ENCODE assay signal across 17 cellular contexts in the genomic region with DNA sequence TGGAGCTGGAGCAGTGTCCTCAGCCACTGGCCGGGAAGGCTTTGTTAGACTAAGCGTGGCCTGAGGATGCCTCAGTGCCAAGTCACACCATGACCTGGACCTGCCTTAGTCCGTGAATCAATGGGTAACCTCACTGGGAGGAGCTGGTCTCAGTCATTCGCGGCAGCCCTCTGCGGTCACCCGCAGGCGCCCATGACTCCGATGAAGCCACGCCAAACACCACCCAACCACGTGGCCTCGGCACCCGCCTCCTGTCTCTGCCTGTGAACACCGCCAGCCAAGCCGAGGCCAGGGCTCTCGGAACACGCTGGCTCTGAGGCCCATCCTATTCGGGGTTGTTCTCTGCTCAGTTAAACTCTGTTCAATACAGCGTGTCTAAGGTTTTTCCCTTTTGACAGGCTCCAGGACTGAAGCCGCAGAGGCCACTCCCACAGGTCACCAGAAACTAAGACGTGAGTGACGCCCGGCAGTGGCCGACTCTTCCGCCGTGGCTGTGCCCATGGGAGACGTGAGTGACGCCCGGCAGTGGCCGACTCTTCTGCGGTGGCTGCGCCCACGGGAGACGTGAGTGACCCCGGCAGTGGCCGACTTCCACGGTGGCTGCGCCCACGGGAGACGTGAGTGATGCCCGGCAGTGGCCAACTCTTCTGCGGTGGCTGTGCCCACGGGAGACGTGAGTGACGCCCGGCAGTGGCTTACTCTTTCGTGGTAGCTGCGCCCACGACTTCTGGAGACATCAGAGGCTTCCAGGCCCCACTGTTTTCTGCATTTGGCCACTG. TPM values are rescaled to one million over a fixed set of nuclear protein-coding genes. Genes with fewer than 3 reads are reported as not detected.
DNase-seq lines count a peak whose midpoint lies in the region; ATAC-seq and TF ChIP-seq lines count a peak whose summit lies in the region.
"Had no signal": no experiment of that assay in that cellular context is flagged by ENCODE, and none has a peak within 500 bp of the region (broad histone marks: within the 10 kb centered on the region; RNA-seq: fewer than 3 reads in every experiment).

No MANE protein-coding gene starts in this region.

- CTCF ChIA-PET in HCT116 (lab: Charles Lee) = no interaction called here

- no peaks in the 10 kb centered on the region for H4K20me1 ChIP-seq in HCT116 (ENCODE audit: insufficient read depth)

- H3K9me2 ChIP-seq in HCT116 (ENCODE audit: insufficient read depth) = no peaks in the 10 kb centered on the region

- H3K27me3 ChIP-seq in HCT116 (ENCODE audit: insufficient read depth, low read length) (no peaks in the 10 kb centered on the region), right lobe of liver (no peaks in the 10 kb centered on the region)

- no peaks in the 10 kb centered on the region for H3K79me2 ChIP-seq in HCT116 (ENCODE audit: insufficient read depth, low read length)

- WGBS in right lobe of liver (ENCODE audit: insufficient coverage, low coverage, low lambda C conversion rate, missing lambda C conversion rate) = 48% methylated on average over 14 of the region's 49 CpGs

- TF ChIP-seq CTCF in HCT116 (IDR thresholded peaks at IDR 0.05 in 2 of 3, conservative IDR thresholded peaks at IDR 0.05 in 1 of 3; ENCODE audit: borderline replicate concordance in 1 of 3, insufficient read depth in 1 of 3, low read depth in 2 of 3, low read length in 2 of 3) (no peak), right lobe of liver (IDR thresholded peaks at IDR 0.05) (no peak), coronary artery (IDR thresholded peaks at IDR 0.05) (no peak)

- TF ChIP-seq POLR2A in HCT116 (IDR thresholded peaks at IDR 0.05; ENCODE audit: borderline replicate concordance, extremely low read depth, insufficient read depth, insufficient read length) = no peak
- TF ChIP-seq POLR2A in right lobe of liver (IDR thresholded peaks at IDR 0.05) = no peak

- no peaks in the 10 kb centered on the region for H3K9me3 ChIP-seq in HCT116 (ENCODE audit: control insufficient read depth in 1 of 2, insufficient read depth in 1 of 2, low read depth in 1 of 2, low read length in 2 of 2)
- H3K9me3 ChIP-seq in right lobe of liver = no peaks in the 10 kb centered on the region
- H3K9me3 ChIP-seq: SJSA1 had no signal

- H3K27ac ChIP-seq in HCT116 (ENCODE audit: low read depth, low read length) (peak overlapping the region; percentile 49; the same call in 1 of the 2 replicates), angular gyrus (ENCODE audit: low read depth, low read length) (peak overlapping the region; percentile 2), right lobe of liver (peak overlapping the region in 1 of 3 donors; percentile 29), coronary artery (no peak overlapping the region)
- H3K27ac ChIP-seq: SJSA1 had no signal

- H3K4me1 ChIP-seq in HCT116 (ENCODE audit: control insufficient read depth in 1 of 2, insufficient read depth in 2 of 2, low read length in 2 of 2) (peaks cover 7 to 18% of the 10 kb centered on the region in 2 experiments; a peak in 3 of 4 replicates), right lobe of liver (peaks cover 0 to 29% (median 0%) of the 10 kb centered on the region in 4 donors)
- H3K4me1 ChIP-seq: SJSA1 had no signal

- H3K4me3 ChIP-seq in HCT116 (replicated peaks in 1 of 2; ENCODE audit: low read depth in 1 of 2, low read length in 2 of 2) (no peak overlapping the region), right lobe of liver (no peak overlapping the region), coronary artery (no peak overlapping the region)
- H3K4me3 ChIP-seq: GM23338, SJSA1 had no signal

- RAD21 ChIA-PET in HCT116 (lab: Charles Lee; ENCODE audit: low non-redundant PET in 1 of 2, low total read pairs in 2 of 2, uncharacterized antibody in 2 of 2, unreplicated experiment in 2 of 2) = no interaction called here

- no peak overlapping the region for H3K9ac ChIP-seq in HCT116 (ENCODE audit: low read length)

- BruUV-seq in HCT116 (replicated peaks; lab: Mats Ljungman, UMichigan) = no TSS peak

- POLR2A ChIA-PET in HCT116 (lab: Charles Lee) = no interaction called here

- 0 out of 4 replicates have a peak, but pooled peaks cover 0 to 6% of the 10 kb centered on the region in 2 experiments for H3K36me3 ChIP-seq in HCT116 (ENCODE audit: control insufficient read depth in 1 of 2, insufficient read depth in 2 of 2, low read length in 2 of 2)
- no peaks in the 10 kb centered on the region for H3K36me3 ChIP-seq in right lobe of liver
- H3K36me3 ChIP-seq: SJSA1 had no signal

- H3K4me2 ChIP-seq in HCT116 (ENCODE audit: low read length) = no peak overlapping the region
- H3K4me2 ChIP-seq: GM23338 had no signal

- intact Hi-C loops in HCT116 (cut with micrococcal nuclease) (no loop called here), right lobe of liver (cut with DNase I) (no loop called here)

- no peak for ATAC-seq in HCT116
- peak; percentile 61 to 73 (median 66) for ATAC-seq in right lobe of liver
- ATAC-seq: GM23338 had no signal

- H2AFZ ChIP-seq in HCT116 (ENCODE audit: low read depth, low read length, poor library complexity, severe bottlenecking) = no peak overlapping the region
- H2AFZ ChIP-seq: GM23338 had no signal

- no peak for DNase-seq in HCT116 (ENCODE audit: low read depth, low spot score)
- DNase-seq in right lobe of liver = peak; percentile 80 to 93 (median 87)
- DNase-seq in superior temporal gyrus (ENCODE audit: extremely low spot score) = peak; percentile 7
- no peak for DNase-seq in coronary artery (ENCODE audit: low spot score)
- DNase-seq in SKM-1 (lab: John Stamatoyannopoulos, UW; ENCODE audit: unreplicated experiment) = no peak
- DNase-seq in NK-92 (lab: John Stamatoyannopoulos, UW; ENCODE audit: unreplicated experiment) = no peak
- DNase-seq: AML-193; CD4-positive, alpha-beta memory T cell; DMS79 treated with DMSO at 0.1 percent for 48 hours; GDM1; Karpas-422; NCI-H1105 treated with DMSO at 0.1 percent for 48 hours; NCI-H187; NCI-H510A treated with DMSO at 0.1 percent for 48 hours had no signal

- no peak for TF ChIP-seq RAD21 in HCT116 (IDR thresholded peaks at IDR 0.05; ENCODE audit: low read depth)

TF ChIP-seq in HCT116, 20 proteins besides CTCF, POLR2A, EP300 and RAD21:
- TF ChIP-seq ELF1 (IDR thresholded peaks at IDR 0.05; ENCODE audit: borderline replicate concordance, low read depth) = no peak
- no peak for TF ChIP-seq EZH2 (IDR thresholded peaks at IDR 0.05)
- TF ChIP-seq ZNF274 (IDR thresholded peaks at IDR 0.05; ENCODE audit: low read depth, low read length) = no peak
- no peak for TF ChIP-seq ZFX (IDR thresholded peaks at IDR 0.05)
- no peak for TF ChIP-seq CBX3 (IDR thresholded peaks at IDR 0.05; ENCODE audit: low read depth)
- TF ChIP-seq POLR2AphosphoS5 (IDR thresholded peaks at IDR 0.05; ENCODE audit: low read depth, low read length) = no peak
- TF ChIP-seq ZBTB33 (IDR thresholded peaks at IDR 0.05; ENCODE audit: extremely low read depth, insufficient replicate concordance, low read length) = no peak

RNA-seq across cellular contexts. Expression of gene PABPN1L, which starts 16.8 kb away (rescaled TPM):
- total RNA-seq in HCT116 (2021; ENCODE audit: unreplicated experiment) (0.57 TPM), right lobe of liver (under 1 TPM in 1 of 6 experiments, not detected in 5; 0.37 TPM)
- polyA plus RNA-seq in HCT116 (2012) = 0.07 and 0.33 TPM in 2 replicates
- total RNA-seq: CD4-positive, alpha-beta memory T cell; GM23338; SJSA1 had no signal
- polyA plus RNA-seq: CD4-positive, alpha-beta memory T cell; GM23338 had no signal

RNA-seq across cellular contexts. Expression of gene TRAPPC2L, which starts 26.4 kb away (rescaled TPM):
- total RNA-seq in HCT116 (2021; ENCODE audit: unreplicated experiment) (94.1 TPM), right lobe of liver (10 to 100 TPM; 15.1 to 25.5 (median 20.1) TPM)
- polyA plus RNA-seq in HCT116 (2012) = 141 and 162 TPM in 2 replicates

RNA-seq across cellular contexts. Expression of gene GALNS, which starts 26.6 kb away (rescaled TPM):
- total RNA-seq in HCT116 (2021; ENCODE audit: unreplicated experiment) (44.6 TPM), right lobe of liver (10 to 100 TPM in 5 of 6 experiments, 1 to 10 TPM in 1; 9.2 to 20.6 (median 16.5) TPM)
- polyA plus RNA-seq in HCT116 (2012) = 22.7 and 24.3 TPM in 2 replicates

Comparison
In these comparisons a context has a peak if more than half of its experiments do, and no peak if none do; other contexts are left out.
1. DNase-seq: peak in right lobe of liver (3 of 3) and superior temporal gyrus (single experiment); none in HCT116 (single experiment), coronary artery (single experiment), SKM-1 (single experiment) and NK-92 (single experiment).
2. H3K27ac ChIP-seq: peak in HCT116 (single experiment) and angular gyrus (single experiment); none in coronary artery (0 of 2).